ENCODE assay signal across 1 cellular context in the genomic region with DNA sequence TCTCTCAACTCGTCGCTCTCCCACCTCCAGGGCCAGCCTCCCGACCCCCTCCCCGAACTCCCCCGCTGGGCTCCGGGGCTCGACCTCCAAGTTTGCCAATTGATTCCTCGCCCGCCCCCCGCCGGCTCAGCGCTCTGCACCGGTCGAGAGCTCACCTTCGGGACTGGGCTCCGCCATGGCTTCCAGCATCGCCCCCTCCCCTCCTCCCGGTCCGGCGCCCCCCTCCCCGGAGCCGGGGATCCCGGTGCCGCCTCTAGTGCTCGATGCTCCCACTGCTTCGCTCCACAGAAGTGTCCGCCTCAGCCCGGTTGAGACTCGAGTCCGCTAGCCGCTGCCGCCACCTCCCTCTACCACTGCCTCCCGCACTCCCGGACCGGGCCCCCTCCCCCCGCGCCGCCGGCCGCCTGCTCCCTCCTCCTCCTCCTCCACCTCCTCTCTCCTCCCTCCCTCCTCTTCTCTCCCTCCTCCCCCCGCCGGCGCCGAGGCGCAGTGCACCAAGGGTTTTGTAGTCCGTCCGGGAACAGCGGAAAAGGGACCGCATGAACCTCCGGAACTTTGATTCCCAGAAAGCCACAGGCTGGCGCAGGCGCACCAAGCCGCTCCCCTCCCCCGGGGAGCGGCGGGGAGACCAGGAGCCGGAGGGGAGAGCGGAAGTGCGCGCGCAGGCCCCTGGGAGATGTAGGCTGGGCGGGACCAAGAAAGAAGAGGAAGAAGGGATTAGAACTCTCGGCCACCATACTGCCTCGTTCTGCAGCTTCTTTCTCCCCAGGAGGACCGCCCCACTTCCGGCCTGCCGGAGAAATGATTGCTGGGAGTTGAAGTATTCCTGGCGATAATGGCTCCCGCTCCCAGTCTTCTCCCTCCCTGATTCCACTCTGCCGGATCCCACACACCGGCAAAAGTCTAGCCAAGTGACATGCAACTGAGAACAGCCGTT.
TF ChIP-seq lines count a peak whose summit lies in the region.

A gene (minus strand): TSS at position 367 of the 937 bp plus-strand sequence. CDS start 178 bp downstream, at position 189.

TF ChIP-seq in WTC11, 78 proteins besides CTCF, POLR2A, EP300 and RAD21 (continued from another document):
- TF ChIP-seq, protein P1, sequence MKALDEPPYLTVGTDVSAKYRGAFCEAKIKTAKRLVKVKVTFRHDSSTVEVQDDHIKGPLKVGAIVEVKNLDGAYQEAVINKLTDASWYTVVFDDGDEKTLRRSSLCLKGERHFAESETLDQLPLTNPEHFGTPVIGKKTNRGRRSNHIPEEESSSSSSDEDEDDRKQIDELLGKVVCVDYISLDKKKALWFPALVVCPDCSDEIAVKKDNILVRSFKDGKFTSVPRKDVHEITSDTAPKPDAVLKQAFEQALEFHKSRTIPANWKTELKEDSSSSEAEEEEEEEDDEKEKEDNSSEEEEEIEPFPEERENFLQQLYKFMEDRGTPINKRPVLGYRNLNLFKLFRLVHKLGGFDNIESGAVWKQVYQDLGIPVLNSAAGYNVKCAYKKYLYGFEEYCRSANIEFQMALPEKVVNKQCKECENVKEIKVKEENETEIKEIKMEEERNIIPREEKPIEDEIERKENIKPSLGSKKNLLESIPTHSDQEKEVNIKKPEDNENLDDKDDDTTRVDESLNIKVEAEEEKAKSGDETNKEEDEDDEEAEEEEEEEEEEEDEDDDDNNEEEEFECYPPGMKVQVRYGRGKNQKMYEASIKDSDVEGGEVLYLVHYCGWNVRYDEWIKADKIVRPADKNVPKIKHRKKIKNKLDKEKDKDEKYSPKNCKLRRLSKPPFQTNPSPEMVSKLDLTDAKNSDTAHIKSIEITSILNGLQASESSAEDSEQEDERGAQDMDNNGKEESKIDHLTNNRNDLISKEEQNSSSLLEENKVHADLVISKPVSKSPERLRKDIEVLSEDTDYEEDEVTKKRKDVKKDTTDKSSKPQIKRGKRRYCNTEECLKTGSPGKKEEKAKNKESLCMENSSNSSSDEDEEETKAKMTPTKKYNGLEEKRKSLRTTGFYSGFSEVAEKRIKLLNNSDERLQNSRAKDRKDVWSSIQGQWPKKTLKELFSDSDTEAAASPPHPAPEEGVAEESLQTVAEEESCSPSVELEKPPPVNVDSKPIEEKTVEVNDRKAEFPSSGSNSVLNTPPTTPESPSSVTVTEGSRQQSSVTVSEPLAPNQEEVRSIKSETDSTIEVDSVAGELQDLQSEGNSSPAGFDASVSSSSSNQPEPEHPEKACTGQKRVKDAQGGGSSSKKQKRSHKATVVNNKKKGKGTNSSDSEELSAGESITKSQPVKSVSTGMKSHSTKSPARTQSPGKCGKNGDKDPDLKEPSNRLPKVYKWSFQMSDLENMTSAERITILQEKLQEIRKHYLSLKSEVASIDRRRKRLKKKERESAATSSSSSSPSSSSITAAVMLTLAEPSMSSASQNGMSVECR (CRISPR knock-in tag; IDR thresholded peaks at IDR 0.05; ENCODE audit: borderline replicate concordance), result peak; percentile 23; the same call in 1 of the 2 replicates
- TF ChIP-seq MYBL2 (CRISPR knock-in tag; IDR thresholded peaks at IDR 0.05) (0 out of 2 replicates have a peak, but pooled peaks have one; percentile 21), TEAD1 (CRISPR knock-in tag; IDR thresholded peaks at IDR 0.05) (0 out of 2 replicates have a peak, but pooled peaks have one; percentile 43), CREB1 (CRISPR knock-in tag; IDR thresholded peaks at IDR 0.05) (no peak), HMGA2 (CRISPR knock-in tag; IDR thresholded peaks at IDR 0.05) (no peak), SP1 (CRISPR knock-in tag; conservative IDR thresholded peaks at IDR 0.05) (peak; percentile 63; the same call in 1 of the 2 replicates), NR3C1 (CRISPR knock-in tag; conservative IDR thresholded peaks at IDR 0.05; ENCODE audit: low read depth) (no peak), FOXJ3 (CRISPR knock-in tag; IDR thresholded peaks at IDR 0.05; ENCODE audit: borderline replicate concordance) (no peak), GABPB1 (CRISPR knock-in tag; IDR thresholded peaks at IDR 0.05) (peak; percentile 71), JAZF1 (CRISPR knock-in tag; IDR thresholded peaks at IDR 0.05) (no peak), ETV6 (CRISPR knock-in tag; IDR thresholded peaks at IDR 0.05) (0 out of 2 replicates have a peak, but pooled peaks have one; percentile 11), NR2C2 (CRISPR knock-in tag; IDR thresholded peaks at IDR 0.05) (no peak), ZNF671 (CRISPR knock-in tag; IDR thresholded peaks at IDR 0.05) (no peak), ZNF219 (CRISPR knock-in tag; IDR thresholded peaks at IDR 0.05; ENCODE audit: borderline replicate concordance) (no peak), RORB (CRISPR knock-in tag; IDR thresholded peaks at IDR 0.05) (no peak), JUN (CRISPR knock-in tag; IDR thresholded peaks at IDR 0.05) (peak; percentile 60; the same call in 1 of the 2 replicates)
- TF ChIP-seq, protein P2, sequence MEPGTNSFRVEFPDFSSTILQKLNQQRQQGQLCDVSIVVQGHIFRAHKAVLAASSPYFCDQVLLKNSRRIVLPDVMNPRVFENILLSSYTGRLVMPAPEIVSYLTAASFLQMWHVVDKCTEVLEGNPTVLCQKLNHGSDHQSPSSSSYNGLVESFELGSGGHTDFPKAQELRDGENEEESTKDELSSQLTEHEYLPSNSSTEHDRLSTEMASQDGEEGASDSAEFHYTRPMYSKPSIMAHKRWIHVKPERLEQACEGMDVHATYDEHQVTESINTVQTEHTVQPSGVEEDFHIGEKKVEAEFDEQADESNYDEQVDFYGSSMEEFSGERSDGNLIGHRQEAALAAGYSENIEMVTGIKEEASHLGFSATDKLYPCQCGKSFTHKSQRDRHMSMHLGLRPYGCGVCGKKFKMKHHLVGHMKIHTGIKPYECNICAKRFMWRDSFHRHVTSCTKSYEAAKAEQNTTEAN (CRISPR knock-in tag; IDR thresholded peaks at IDR 0.05), result 0 out of 2 replicates have a peak, but pooled peaks have one; percentile 54
- TF ChIP-seq, protein P3, sequence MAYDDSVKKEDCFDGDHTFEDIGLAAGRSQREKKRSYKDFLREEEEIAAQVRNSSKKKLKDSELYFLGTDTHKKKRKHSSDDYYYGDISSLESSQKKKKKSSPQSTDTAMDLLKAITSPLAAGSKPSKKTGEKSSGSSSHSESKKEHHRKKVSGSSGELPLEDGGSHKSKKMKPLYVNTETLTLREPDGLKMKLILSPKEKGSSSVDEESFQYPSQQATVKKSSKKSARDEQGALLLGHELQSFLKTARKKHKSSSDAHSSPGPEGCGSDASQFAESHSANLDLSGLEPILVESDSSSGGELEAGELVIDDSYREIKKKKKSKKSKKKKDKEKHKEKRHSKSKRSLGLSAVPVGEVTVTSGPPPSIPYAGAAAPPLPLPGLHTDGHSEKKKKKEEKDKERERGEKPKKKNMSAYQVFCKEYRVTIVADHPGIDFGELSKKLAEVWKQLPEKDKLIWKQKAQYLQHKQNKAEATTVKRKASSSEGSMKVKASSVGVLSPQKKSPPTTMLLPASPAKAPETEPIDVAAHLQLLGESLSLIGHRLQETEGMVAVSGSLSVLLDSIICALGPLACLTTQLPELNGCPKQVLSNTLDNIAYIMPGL (CRISPR knock-in tag; IDR thresholded peaks at IDR 0.05), result peak; percentile 42; the same call in 1 of the 2 replicates
- TF ChIP-seq, protein P4, sequence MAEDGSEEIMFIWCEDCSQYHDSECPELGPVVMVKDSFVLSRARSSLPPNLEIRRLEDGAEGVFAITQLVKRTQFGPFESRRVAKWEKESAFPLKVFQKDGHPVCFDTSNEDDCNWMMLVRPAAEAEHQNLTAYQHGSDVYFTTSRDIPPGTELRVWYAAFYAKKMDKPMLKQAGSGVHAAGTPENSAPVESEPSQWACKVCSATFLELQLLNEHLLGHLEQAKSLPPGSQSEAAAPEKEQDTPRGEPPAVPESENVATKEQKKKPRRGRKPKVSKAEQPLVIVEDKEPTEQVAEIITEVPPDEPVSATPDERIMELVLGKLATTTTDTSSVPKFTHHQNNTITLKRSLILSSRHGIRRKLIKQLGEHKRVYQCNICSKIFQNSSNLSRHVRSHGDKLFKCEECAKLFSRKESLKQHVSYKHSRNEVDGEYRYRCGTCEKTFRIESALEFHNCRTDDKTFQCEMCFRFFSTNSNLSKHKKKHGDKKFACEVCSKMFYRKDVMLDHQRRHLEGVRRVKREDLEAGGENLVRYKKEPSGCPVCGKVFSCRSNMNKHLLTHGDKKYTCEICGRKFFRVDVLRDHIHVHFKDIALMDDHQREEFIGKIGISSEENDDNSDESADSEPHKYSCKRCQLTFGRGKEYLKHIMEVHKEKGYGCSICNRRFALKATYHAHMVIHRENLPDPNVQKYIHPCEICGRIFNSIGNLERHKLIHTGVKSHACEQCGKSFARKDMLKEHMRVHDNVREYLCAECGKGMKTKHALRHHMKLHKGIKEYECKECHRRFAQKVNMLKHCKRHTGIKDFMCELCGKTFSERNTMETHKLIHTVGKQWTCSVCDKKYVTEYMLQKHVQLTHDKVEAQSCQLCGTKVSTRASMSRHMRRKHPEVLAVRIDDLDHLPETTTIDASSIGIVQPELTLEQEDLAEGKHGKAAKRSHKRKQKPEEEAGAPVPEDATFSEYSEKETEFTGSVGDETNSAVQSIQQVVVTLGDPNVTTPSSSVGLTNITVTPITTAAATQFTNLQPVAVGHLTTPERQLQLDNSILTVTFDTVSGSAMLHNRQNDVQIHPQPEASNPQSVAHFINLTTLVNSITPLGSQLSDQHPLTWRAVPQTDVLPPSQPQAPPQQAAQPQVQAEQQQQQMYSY (CRISPR knock-in tag; IDR thresholded peaks at IDR 0.05), result no peak
- TF ChIP-seq, protein P5, sequence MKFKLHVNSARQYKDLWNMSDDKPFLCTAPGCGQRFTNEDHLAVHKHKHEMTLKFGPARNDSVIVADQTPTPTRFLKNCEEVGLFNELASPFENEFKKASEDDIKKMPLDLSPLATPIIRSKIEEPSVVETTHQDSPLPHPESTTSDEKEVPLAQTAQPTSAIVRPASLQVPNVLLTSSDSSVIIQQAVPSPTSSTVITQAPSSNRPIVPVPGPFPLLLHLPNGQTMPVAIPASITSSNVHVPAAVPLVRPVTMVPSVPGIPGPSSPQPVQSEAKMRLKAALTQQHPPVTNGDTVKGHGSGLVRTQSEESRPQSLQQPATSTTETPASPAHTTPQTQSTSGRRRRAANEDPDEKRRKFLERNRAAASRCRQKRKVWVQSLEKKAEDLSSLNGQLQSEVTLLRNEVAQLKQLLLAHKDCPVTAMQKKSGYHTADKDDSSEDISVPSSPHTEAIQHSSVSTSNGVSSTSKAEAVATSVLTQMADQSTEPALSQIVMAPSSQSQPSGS (CRISPR knock-in tag; IDR thresholded peaks at IDR 0.05; ENCODE audit: borderline replicate concordance, low read depth), result no peak
- TF ChIP-seq, protein P6, sequence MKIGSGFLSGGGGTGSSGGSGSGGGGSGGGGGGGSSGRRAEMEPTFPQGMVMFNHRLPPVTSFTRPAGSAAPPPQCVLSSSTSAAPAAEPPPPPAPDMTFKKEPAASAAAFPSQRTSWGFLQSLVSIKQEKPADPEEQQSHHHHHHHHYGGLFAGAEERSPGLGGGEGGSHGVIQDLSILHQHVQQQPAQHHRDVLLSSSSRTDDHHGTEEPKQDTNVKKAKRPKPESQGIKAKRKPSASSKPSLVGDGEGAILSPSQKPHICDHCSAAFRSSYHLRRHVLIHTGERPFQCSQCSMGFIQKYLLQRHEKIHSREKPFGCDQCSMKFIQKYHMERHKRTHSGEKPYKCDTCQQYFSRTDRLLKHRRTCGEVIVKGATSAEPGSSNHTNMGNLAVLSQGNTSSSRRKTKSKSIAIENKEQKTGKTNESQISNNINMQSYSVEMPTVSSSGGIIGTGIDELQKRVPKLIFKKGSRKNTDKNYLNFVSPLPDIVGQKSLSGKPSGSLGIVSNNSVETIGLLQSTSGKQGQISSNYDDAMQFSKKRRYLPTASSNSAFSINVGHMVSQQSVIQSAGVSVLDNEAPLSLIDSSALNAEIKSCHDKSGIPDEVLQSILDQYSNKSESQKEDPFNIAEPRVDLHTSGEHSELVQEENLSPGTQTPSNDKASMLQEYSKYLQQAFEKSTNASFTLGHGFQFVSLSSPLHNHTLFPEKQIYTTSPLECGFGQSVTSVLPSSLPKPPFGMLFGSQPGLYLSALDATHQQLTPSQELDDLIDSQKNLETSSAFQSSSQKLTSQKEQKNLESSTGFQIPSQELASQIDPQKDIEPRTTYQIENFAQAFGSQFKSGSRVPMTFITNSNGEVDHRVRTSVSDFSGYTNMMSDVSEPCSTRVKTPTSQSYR (CRISPR knock-in tag; IDR thresholded peaks at IDR 0.05), result peak; percentile 77; the same call in 1 of the 2 replicates
